In the genomic region with DNA sequence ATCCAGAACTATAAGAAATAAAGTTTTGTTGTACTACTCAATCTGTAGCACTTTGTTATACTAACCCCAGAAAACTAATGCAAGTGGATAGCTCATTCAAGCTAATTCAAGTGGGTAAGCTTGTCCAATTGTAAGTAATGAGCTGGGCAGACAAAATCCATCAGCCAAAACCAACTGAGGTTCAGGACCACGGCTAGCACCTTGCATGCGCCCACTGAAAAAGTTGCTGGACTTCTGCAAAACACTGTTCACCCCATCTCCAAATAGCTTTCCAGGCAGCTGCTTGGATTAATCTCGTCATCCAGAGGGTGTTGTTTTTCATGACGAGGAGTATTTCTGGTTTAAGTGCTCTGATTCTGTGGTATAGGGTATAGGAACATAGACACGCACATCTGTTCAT, we compare ENCODE assay signal across 22 cellular contexts.
DNase-seq lines count a peak whose midpoint lies in the region; ATAC-seq and TF ChIP-seq lines count a peak whose summit lies in the region.
"Had no signal": no experiment of that assay in that cellular context is flagged by ENCODE, and none has a peak within 500 bp of the region (broad histone marks: within the 10 kb centered on the region; RNA-seq: fewer than 3 reads in every experiment).

No MANE protein-coding gene starts in this region.

- H3K4me2 ChIP-seq in GM23248 (ENCODE audit: unreplicated experiment), result no peak overlapping the region
- H3K4me2 ChIP-seq: BLaER1 treated with 17β-estradiol and CSF1 and Interleukin-3, amounts not matched to agents 10 nM and 100 nM had no signal

- H3K4me3 ChIP-seq in endodermal cell (ENCODE audit: low read length), result no peak overlapping the region
- H3K4me3 ChIP-seq in GM23248, result no peak overlapping the region
- H3K4me3 ChIP-seq: BLaER1 treated with 17β-estradiol and CSF1 and Interleukin-3, amounts not matched to agents 10 nM and 100 nM; esophagus squamous epithelium; right atrium auricular region; tibial nerve had no signal

- 90 to 93% methylated on average over 2 to 4 of the region's 5 CpGs for WGBS in endodermal cell (ENCODE audit: insufficient coverage in 1 of 2, insufficient read length in 1 of 2), 2 experiments
- WGBS in GM23248 (ENCODE audit: low coverage in 1 of 2, low lambda C conversion rate in 2 of 2, missing lambda C conversion rate in 2 of 2), 2 experiments, result 23 to 33% methylated on average over 5 of the region's 5 CpGs

- H3K4me1 Mint-ChIP-seq in activated CD4-positive, alpha-beta T cell treated with anti-CD3 and anti-CD28 coated beads for 36 hours, result peaks cover 9% of the 10 kb centered on the region
- H3K4me1 Mint-ChIP-seq in endodermal cell, result no peaks in the 10 kb centered on the region
- H3K4me1 Mint-ChIP-seq in neural crest cell, result no peaks in the 10 kb centered on the region
- no peaks in the 10 kb centered on the region for H3K4me1 Mint-ChIP-seq in natural killer cell
- H3K4me1 Mint-ChIP-seq: memory B cell, nephron had no signal

- no peaks in the 10 kb centered on the region for H3K79me2 ChIP-seq in GM23248 (ENCODE audit: insufficient read depth)

- H3K36me3 ChIP-seq in endodermal cell (ENCODE audit: control insufficient read depth, insufficient read depth, low read length), result no peaks in the 10 kb centered on the region
- H3K36me3 ChIP-seq in GM23248 (ENCODE audit: low read depth), result no peaks in the 10 kb centered on the region
- H3K36me3 ChIP-seq: BLaER1 treated with 17β-estradiol and CSF1 and Interleukin-3, amounts not matched to agents 10 nM and 100 nM; esophagus squamous epithelium; right atrium auricular region; tibial nerve had no signal

- no peaks in the 10 kb centered on the region for H3K36me3 Mint-ChIP-seq in activated CD4-positive, alpha-beta T cell treated with anti-CD3 and anti-CD28 coated beads for 36 hours (ENCODE audit: low read depth)
- H3K36me3 Mint-ChIP-seq in endodermal cell (ENCODE audit: low read depth), result no peaks in the 10 kb centered on the region
- no peaks in the 10 kb centered on the region for H3K36me3 Mint-ChIP-seq in neural crest cell (ENCODE audit: low read depth)
- no peaks in the 10 kb centered on the region for H3K36me3 Mint-ChIP-seq in natural killer cell
- H3K36me3 Mint-ChIP-seq: memory B cell had no signal

- in situ Hi-C loops in GM23248 (cut with MboI), result no loop called here

- H3K4me1 ChIP-seq in endodermal cell (ENCODE audit: control insufficient read depth, insufficient read depth, low read length), result no peaks in the 10 kb centered on the region
- H3K4me1 ChIP-seq in GM23248 (ENCODE audit: insufficient read depth), result no peaks in the 10 kb centered on the region
- H3K4me1 ChIP-seq: BLaER1 treated with 17β-estradiol and CSF1 and Interleukin-3, amounts not matched to agents 10 nM and 100 nM; esophagus squamous epithelium; right atrium auricular region; tibial nerve had no signal

- H2AFZ ChIP-seq in GM23248, result no peak overlapping the region

- peaks cover 21% of the 10 kb centered on the region for H3K27me3 Mint-ChIP-seq in activated CD4-positive, alpha-beta T cell treated with anti-CD3 and anti-CD28 coated beads for 36 hours
- no peaks in the 10 kb centered on the region for H3K27me3 Mint-ChIP-seq in endodermal cell (ENCODE audit: insufficient read depth)
- H3K27me3 Mint-ChIP-seq in neural crest cell (ENCODE audit: low read depth), result no peaks in the 10 kb centered on the region
- H3K27me3 Mint-ChIP-seq in natural killer cell (ENCODE audit: low read depth in 2 of 2), result peaks cover 7 to 31% of the 10 kb centered on the region in 2 donors

- intact Hi-C loops in activated CD4-positive, alpha-beta T cell treated with anti-CD3 and anti-CD28 coated beads for 36 hours (cut with DNase I, micrococcal nuclease), result no loop called here
- intact Hi-C loops in natural killer cell (cut with micrococcal nuclease), result no loop called here

- TF ChIP-seq CTCF in endodermal cell (conservative IDR thresholded peaks at IDR 0.05) (no peak), neural crest cell (conservative IDR thresholded peaks at IDR 0.05) (no peak), natural killer cell (IDR thresholded peaks at IDR 0.05) (no peak)

- H3K27ac ChIP-seq in endodermal cell (ENCODE audit: low read depth, low read length), result no peak overlapping the region
- no peak overlapping the region for H3K27ac ChIP-seq in GM23248
- H3K27ac ChIP-seq: BLaER1 treated with 17β-estradiol and CSF1 and Interleukin-3, amounts not matched to agents 10 nM and 100 nM; esophagus squamous epithelium; right atrium auricular region; tibial nerve had no signal

- no peak for ATAC-seq in activated CD4-positive, alpha-beta T cell treated with anti-CD3 and anti-CD28 coated beads for 36 hours
- no peak for ATAC-seq in natural killer cell
- ATAC-seq: activated CD4-positive, CD25-positive, alpha-beta regulatory T cell treated with anti-CD3 and anti-CD28 coated beads, Interleukin-2, amount 50 U/mL, for 24 hours; activated T-helper 17 cell treated with anti-CD3 and anti-CD28 coated beads, Interleukin-2, amount 50 U/mL, for 72 hours had no signal

- no peaks in the 10 kb centered on the region for H3K9me2 ChIP-seq in GM23248 (ENCODE audit: insufficient read depth)

- no peaks in the 10 kb centered on the region for H3K9me3 ChIP-seq in endodermal cell (ENCODE audit: control insufficient read depth, low read length)
- H3K9me3 ChIP-seq in GM23248 (ENCODE audit: low read depth), result no peaks in the 10 kb centered on the region
- H3K9me3 ChIP-seq: BLaER1 treated with 17β-estradiol and CSF1 and Interleukin-3, amounts not matched to agents 10 nM and 100 nM; esophagus squamous epithelium; right atrium auricular region; tibial nerve had no signal

- POLR2A ChIA-PET in activated CD4-positive, alpha-beta T cell treated with anti-CD3 and anti-CD28 coated beads for 36 hours (lab: Charles Lee), result no interaction called here

- H3K4me3 Mint-ChIP-seq in activated CD4-positive, alpha-beta T cell treated with anti-CD3 and anti-CD28 coated beads for 36 hours, result no peak overlapping the region
- H3K4me3 Mint-ChIP-seq in endodermal cell (no peak overlapping the region), neural crest cell (no peak overlapping the region), natural killer cell (no peak overlapping the region)
- H3K4me3 Mint-ChIP-seq: activated T-helper 17 cell treated with anti-CD3 and anti-CD28 coated beads, Interleukin-2, amount 50 U/mL, for 72 hours; memory B cell; nephron; T-helper 1 cell treated with Interleukin-12 subunit alpha and Interleukin-12 subunit beta and Interleukin-4 antibody, amounts not matched to agents 30 μg/mL and 1 μg/mL, for 36 hours had no signal

- H3K27ac Mint-ChIP-seq in activated CD4-positive, alpha-beta T cell treated with anti-CD3 and anti-CD28 coated beads for 36 hours, result no peak overlapping the region
- H3K27ac Mint-ChIP-seq in endodermal cell, result no peak overlapping the region
- H3K27ac Mint-ChIP-seq in neural crest cell (ENCODE audit: unreplicated experiment), result no peak overlapping the region
- no peak overlapping the region for H3K27ac Mint-ChIP-seq in natural killer cell
- H3K27ac Mint-ChIP-seq: activated T-helper 17 cell treated with anti-CD3 and anti-CD28 coated beads, Interleukin-2, amount 50 U/mL, for 72 hours; memory B cell; nephron; T-helper 1 cell treated with Interleukin-12 subunit alpha and Interleukin-12 subunit beta and Interleukin-4 antibody, amounts not matched to agents 30 μg/mL and 1 μg/mL, for 36 hours had no signal

- no peaks in the 10 kb centered on the region for H4K20me1 ChIP-seq in GM23248 (ENCODE audit: insufficient read depth)
- H4K20me1 ChIP-seq: BLaER1 treated with 17β-estradiol and CSF1 and Interleukin-3, amounts not matched to agents 10 nM and 100 nM had no signal

- peak; percentile 17 for DNase-seq in activated CD4-positive, alpha-beta T cell treated with anti-CD3 and anti-CD28 coated beads for 36 hours
- no peak for DNase-seq in activated CD4-positive, alpha-beta T cell treated with anti-CD3 and anti-CD28 coated beads for 4 hours
- DNase-seq in RKO (ENCODE audit: low spot score), result peak; percentile 38
- DNase-seq in endodermal cell, result peak; percentile 69
- DNase-seq in neural crest cell (ENCODE audit: low read depth, low spot score), result peak; percentile 51
- DNase-seq in putamen (ENCODE audit: low spot score), result no peak
- no peak for DNase-seq in GM23248
- no peak for DNase-seq in natural killer cell
- DNase-seq: caudate nucleus; esophagus squamous epithelium; GF-D8; NCI-H1694 treated with DMSO at 0.1 percent for 48 hours; NK-92 treated with Interleukin-12 subunit alpha and Interleukin-12 subunit beta, amount 100 ng/mL, for 24 hours; stimulated activated naive CD4-positive, alpha-beta T cell had no signal

- no peaks in the 10 kb centered on the region for H3F3A ChIP-seq in GM23248 (ENCODE audit: insufficient read depth)

- H3K9me3 Mint-ChIP-seq in activated CD4-positive, alpha-beta T cell treated with anti-CD3 and anti-CD28 coated beads for 36 hours (ENCODE audit: low read depth), result no peaks in the 10 kb centered on the region
- H3K9me3 Mint-ChIP-seq in endodermal cell, result no peaks in the 10 kb centered on the region
- H3K9me3 Mint-ChIP-seq in neural crest cell, result no peaks in the 10 kb centered on the region
- no peaks in the 10 kb centered on the region for H3K9me3 Mint-ChIP-seq in natural killer cell
- H3K9me3 Mint-ChIP-seq: activated T-helper 17 cell treated with anti-CD3 and anti-CD28 coated beads, Interleukin-2, amount 50 U/mL, for 72 hours; memory B cell; nephron; T-helper 1 cell treated with Interleukin-12 subunit alpha and Interleukin-12 subunit beta and Interleukin-4 antibody, amounts not matched to agents 30 μg/mL and 1 μg/mL, for 36 hours had no signal

- CTCF ChIA-PET in activated CD4-positive, alpha-beta T cell treated with anti-CD3 and anti-CD28 coated beads for 36 hours (lab: Charles Lee), result no interaction called here

- no peaks in the 10 kb centered on the region for H3K27me3 ChIP-seq in endodermal cell (ENCODE audit: control insufficient read depth, insufficient read depth, low read length, poor library complexity, severe bottlenecking)
- no peaks in the 10 kb centered on the region for H3K27me3 ChIP-seq in GM23248 (replicated peaks; ENCODE audit: insufficient read depth)
- H3K27me3 ChIP-seq: BLaER1 treated with 17β-estradiol and CSF1 and Interleukin-3, amounts not matched to agents 10 nM and 100 nM; esophagus squamous epithelium; right atrium auricular region; tibial nerve had no signal

- H3K9ac ChIP-seq in endodermal cell (ENCODE audit: extremely low read depth, low read length, poor library complexity, severe bottlenecking) (no peak overlapping the region), GM23248 (no peak overlapping the region)
- H3K9ac ChIP-seq: BLaER1 treated with 17β-estradiol and CSF1 and Interleukin-3, amounts not matched to agents 10 nM and 100 nM had no signal

Comparison
In these comparisons a context has a peak if more than half of its experiments do, and no peak if none do; other contexts are left out.
1. DNase-seq: peak in activated CD4-positive, alpha-beta T cell treated with anti-CD3 and anti-CD28 coated beads for 36 hours (single experiment), RKO (single experiment), endodermal cell (single experiment) and neural crest cell (single experiment); none in activated CD4-positive, alpha-beta T cell treated with anti-CD3 and anti-CD28 coated beads for 4 hours (0 of 2), putamen (single experiment), GM23248 (single experiment) and natural killer cell (single experiment).